In genomic region chr7:140242057-140243031, GRCh38 we compare ENCODE assay signal across 8 cellular contexts.
A peak's percentile ranks its signal among the peaks of the same experiment; 100 is the strongest.
DNase-seq lines count a peak whose midpoint lies in the region; ATAC-seq and TF ChIP-seq lines count a peak whose summit lies in the region.

No MANE protein-coding gene starts in this region.

- no peaks in the 10 kb centered on the region for H3K27me3 ChIP-seq in hepatocyte

- intact Hi-C loops in CD14-positive monocyte (cut with micrococcal nuclease), result no loop called here

- H3K36me3 ChIP-seq in hepatocyte (replicated peaks; ENCODE audit: insufficient read depth, low read depth), result no peaks in the 10 kb centered on the region

- no peak overlapping the region for H3K4me3 ChIP-seq in hepatocyte

- H3K36me3 Mint-ChIP-seq in CD14-positive monocyte, result peaks cover 0 to 4% of the 10 kb centered on the region in 2 donors

- 25% methylated on average over 4 of the region's 4 CpGs for WGBS in hepatocyte (ENCODE audit: low lambda C conversion rate, missing lambda C conversion rate)

- no peak overlapping the region for H2AFZ ChIP-seq in hepatocyte

- H4K20me1 ChIP-seq in hepatocyte (ENCODE audit: insufficient read depth, poor library complexity, severe bottlenecking), result no peaks in the 10 kb centered on the region

- H3K9me2 ChIP-seq in hepatocyte (replicated peaks; ENCODE audit: insufficient read depth), result no peaks in the 10 kb centered on the region

- H3K9me3 ChIP-seq in hepatocyte (ENCODE audit: low read depth), result no peaks in the 10 kb centered on the region

- no peaks in the 10 kb centered on the region for H3K4me1 ChIP-seq in hepatocyte (ENCODE audit: insufficient read depth)

- H3K4me3 Mint-ChIP-seq in CD14-positive monocyte, result peak overlapping the region; percentile 66 to 88

- DNase-seq in CD14-positive monocyte (ENCODE audit: low spot score), result peak; percentile 70
- peak; percentile 49 for DNase-seq in NCI-H2196 (lab: John Stamatoyannopoulos, UW; ENCODE audit: unreplicated experiment)
- DNase-seq in hepatocyte (ENCODE audit: low spot score), result peak; percentile 31
- no peak for DNase-seq in EL
- DNase-seq in amniotic stem cell (lab: John Stamatoyannopoulos, UW), result no peak
- no peak for DNase-seq in NCI-H1694 treated with DMSO at 0.1 percent for 48 hours (lab: John Stamatoyannopoulos, UW)

- TF ChIP-seq CTCF in CD14-positive monocyte (IDR thresholded peaks at IDR 0.05) (no peak), hepatocyte (IDR thresholded peaks at IDR 0.05; ENCODE audit: poor library complexity) (no peak)

- H3K27me3 Mint-ChIP-seq in CD14-positive monocyte (ENCODE audit: low read depth in 3 of 3), result peaks cover 0 to 9% (median 0%) of the 10 kb centered on the region in 3 donors

- H3K79me2 ChIP-seq in hepatocyte, result no peaks in the 10 kb centered on the region

- peaks cover 0 to 2% (median 0%) of the 10 kb centered on the region in 7 donors for H3K9me3 Mint-ChIP-seq in CD14-positive monocyte

- ATAC-seq in GM19397 (IDR thresholded peaks at IDR 0.05; ENCODE audit: unreplicated experiment), result peak; percentile 53
- ATAC-seq in HG03521 (IDR thresholded peaks at IDR 0.05; ENCODE audit: unreplicated experiment), result no peak

- H3K4me2 ChIP-seq in hepatocyte, result peak overlapping the region; percentile 59

- peak overlapping the region; percentile 82 for H3K27ac ChIP-seq in hepatocyte

- peaks cover 39% of the 10 kb centered on the region for H3K4me1 Mint-ChIP-seq in CD14-positive monocyte

- peak overlapping the region; percentile 81 to 93 (median 92) for H3K27ac Mint-ChIP-seq in CD14-positive monocyte

Comparison
In these comparisons a context has a peak if more than half of its experiments do, and no peak if none do; other contexts are left out.
1. DNase-seq: peak in CD14-positive monocyte (single experiment), NCI-H2196 (single experiment) and hepatocyte (single experiment); none in EL (single experiment), amniotic stem cell (single experiment) and NCI-H1694 treated with DMSO at 0.1 percent for 48 hours (single experiment).